23 cellular contexts compared by ENCODE assay signal in genomic region chr7:16724344-16724743, GRCh38.
"Had no signal": no experiment of that assay in that cellular context is flagged by ENCODE, and none has a peak within 500 bp of the region (broad histone marks: within the 10 kb centered on the region; RNA-seq: fewer than 3 reads in every experiment).

No MANE protein-coding gene starts in this region.

- H3K27me3 ChIP-seq: SJSA1 had no signal

- H3K4me1 ChIP-seq: SJSA1 had no signal

- H3K4me3 ChIP-seq: SJSA1, SK-N-MC had no signal

- H3K36me3 ChIP-seq: SJSA1 had no signal

- H3K27ac ChIP-seq: SJSA1, SK-N-MC had no signal

- DNase-seq: IMR-90, Karpas-422, KG1, MM.1S, MV-4-11, NCI-H1048, NCI-H1105, NCI-H1417, NCI-H1436 treated with DMSO at 0.1 percent for 48 hours, NCI-H1694, NCI-H187 treated with DMSO at 0.1 percent for 48 hours, NCI-H2029 treated with DMSO at 0.1 percent for 48 hours, NCI-H2171 treated with DMSO at 0.1 percent for 48 hours, NCI-H345, NCI-H446 treated with DMSO at 0.1 percent for 48 hours, NCI-H510A treated with DMSO at 0.1 percent for 48 hours, NCI-H526, NCI-H82, Right ventricle myocardium superior, RPMI8226, SIG-M5 had no signal

- H3K9me3 ChIP-seq: SJSA1 had no signal
